1 cellular context compared by ENCODE assay signal in the genomic region with DNA sequence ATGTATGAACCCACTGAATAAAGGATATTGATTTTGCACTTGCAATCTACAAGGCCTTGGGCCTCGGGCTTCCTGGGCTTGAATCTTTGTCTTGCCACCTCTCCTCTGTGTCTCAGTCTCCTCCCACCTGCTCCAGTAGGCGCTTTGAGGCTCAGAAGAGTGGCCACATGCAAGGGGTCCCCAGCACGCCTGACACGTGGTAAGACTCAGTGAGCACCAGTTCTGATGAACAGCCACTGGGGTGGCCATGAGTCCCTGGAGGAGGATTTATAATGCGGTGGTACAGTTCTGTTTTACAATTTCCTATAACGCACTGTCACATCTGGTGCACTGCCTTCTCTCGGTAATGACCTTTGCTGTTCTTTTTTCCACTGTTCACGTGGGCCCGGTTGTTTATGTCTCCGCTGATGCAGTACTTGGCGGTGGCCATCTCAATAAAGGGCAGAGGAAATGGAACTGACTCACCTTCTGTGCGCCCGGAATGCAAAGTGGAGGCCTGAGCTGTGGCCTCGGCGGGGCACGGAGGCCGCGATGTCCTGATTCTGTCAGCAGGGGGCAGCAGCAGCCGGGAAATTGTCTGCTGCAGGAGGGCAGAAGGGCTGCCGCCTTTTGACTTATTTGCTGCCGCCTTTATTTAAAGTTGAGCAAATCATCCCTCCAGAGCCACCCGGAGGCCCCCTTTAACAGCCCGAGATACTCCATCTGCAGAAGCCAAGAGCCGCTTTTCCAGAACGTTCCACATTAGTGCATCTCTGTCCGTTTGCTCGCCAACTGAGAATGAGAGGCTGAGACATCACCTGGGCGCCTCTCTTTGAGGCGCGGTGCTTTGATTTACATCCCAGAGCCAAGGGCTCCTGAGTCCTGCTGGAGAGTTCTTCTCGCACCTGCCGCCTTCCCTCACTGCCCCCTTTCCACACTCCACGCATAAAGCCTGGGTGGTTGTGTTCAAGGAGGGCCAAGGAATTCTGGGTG.
TF ChIP-seq lines count a peak whose summit lies in the region.

No MANE protein-coding gene starts in this region.

TF ChIP-seq in GM23338, 12 proteins besides CTCF, POLR2A, EP300 and RAD21 (continued from another document):
- TF ChIP-seq, protein P1, sequence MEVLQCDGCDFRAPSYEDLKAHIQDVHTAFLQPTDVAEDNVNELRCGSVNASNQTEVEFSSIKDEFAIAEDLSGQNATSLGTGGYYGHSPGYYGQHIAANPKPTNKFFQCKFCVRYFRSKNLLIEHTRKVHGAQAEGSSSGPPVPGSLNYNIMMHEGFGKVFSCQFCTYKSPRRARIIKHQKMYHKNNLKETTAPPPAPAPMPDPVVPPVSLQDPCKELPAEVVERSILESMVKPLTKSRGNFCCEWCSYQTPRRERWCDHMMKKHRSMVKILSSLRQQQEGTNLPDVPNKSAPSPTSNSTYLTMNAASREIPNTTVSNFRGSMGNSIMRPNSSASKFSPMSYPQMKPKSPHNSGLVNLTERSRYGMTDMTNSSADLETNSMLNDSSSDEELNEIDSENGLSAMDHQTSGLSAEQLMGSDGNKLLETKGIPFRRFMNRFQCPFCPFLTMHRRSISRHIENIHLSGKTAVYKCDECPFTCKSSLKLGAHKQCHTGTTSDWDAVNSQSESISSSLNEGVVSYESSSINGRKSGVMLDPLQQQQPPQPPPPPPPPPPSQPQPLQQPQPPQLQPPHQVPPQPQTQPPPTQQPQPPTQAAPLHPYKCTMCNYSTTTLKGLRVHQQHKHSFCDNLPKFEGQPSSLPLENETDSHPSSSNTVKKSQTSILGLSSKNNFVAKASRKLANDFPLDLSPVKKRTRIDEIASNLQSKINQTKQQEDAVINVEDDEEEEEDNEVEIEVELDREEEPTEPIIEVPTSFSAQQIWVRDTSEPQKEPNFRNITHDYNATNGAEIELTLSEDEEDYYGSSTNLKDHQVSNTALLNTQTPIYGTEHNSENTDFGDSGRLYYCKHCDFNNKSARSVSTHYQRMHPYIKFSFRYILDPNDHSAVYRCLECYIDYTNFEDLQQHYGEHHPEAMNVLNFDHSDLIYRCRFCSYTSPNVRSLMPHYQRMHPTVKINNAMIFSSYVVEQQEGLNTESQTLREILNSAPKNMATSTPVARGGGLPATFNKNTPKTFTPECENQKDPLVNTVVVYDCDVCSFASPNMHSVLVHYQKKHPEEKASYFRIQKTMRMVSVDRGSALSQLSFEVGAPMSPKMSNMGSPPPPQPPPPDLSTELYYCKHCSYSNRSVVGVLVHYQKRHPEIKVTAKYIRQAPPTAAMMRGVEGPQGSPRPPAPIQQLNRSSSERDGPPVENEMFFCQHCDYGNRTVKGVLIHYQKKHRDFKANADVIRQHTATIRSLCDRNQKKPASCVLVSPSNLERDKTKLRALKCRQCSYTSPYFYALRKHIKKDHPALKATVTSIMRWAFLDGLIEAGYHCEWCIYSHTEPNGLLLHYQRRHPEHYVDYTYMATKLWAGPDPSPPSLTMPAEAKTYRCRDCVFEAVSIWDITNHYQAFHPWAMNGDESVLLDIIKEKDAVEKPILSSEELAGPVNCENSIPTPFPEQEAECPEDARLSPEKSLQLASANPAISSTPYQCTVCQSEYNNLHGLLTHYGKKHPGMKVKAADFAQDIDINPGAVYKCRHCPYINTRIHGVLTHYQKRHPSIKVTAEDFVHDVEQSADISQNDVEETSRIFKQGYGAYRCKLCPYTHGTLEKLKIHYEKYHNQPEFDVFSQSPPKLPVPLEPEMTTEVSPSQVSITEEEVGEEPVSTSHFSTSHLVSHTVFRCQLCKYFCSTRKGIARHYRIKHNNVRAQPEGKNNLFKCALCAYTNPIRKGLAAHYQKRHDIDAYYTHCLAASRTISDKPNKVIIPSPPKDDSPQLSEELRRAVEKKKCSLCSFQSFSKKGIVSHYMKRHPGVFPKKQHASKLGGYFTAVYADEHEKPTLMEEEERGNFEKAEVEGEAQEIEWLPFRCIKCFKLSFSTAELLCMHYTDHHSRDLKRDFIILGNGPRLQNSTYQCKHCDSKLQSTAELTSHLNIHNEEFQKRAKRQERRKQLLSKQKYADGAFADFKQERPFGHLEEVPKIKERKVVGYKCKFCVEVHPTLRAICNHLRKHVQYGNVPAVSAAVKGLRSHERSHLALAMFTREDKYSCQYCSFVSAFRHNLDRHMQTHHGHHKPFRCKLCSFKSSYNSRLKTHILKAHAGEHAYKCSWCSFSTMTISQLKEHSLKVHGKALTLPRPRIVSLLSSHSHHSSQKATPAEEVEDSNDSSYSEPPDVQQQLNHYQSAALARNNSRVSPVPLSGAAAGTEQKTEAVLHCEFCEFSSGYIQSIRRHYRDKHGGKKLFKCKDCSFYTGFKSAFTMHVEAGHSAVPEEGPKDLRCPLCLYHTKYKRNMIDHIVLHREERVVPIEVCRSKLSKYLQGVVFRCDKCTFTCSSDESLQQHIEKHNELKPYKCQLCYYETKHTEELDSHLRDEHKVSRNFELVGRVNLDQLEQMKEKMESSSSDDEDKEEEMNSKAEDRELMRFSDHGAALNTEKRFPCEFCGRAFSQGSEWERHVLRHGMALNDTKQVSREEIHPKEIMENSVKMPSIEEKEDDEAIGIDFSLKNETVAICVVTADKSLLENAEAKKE (CRISPR knock-in tag; IDR thresholded peaks at IDR 0.05): no peak
